1 cellular context compared by ENCODE assay signal in genomic region chr15:89750560-89751542, GRCh38.
TF ChIP-seq lines count a peak whose summit lies in the region.

MESP1 (minus strand) TSS chr15:89751249; CDS start chr15:89751231, 18 bp downstream.

TF ChIP-seq in K562, 482 proteins besides CTCF, POLR2A, EP300 and RAD21 (continued from another document and continues in another):
- no peak for TF ChIP-seq ZBTB5 (IDR thresholded peaks at IDR 0.05)
- TF ChIP-seq DMBX1 (CRISPR knock-in tag; IDR thresholded peaks at IDR 0.05; ENCODE audit: borderline replicate concordance), result no peak
- no peak for TF ChIP-seq CCNT2 (IDR thresholded peaks at IDR 0.05; ENCODE audit: borderline replicate concordance, extremely low read depth, insufficient read length, low read depth, low read length)
- no peak for TF ChIP-seq PHB (CRISPR knock-in tag; IDR thresholded peaks at IDR 0.05)
- TF ChIP-seq U2AF1 (optimal IDR thresholded peaks at IDR 0.05; ENCODE audit: low read depth, low read length), result no peak
- TF ChIP-seq ARID1B (IDR thresholded peaks at IDR 0.05), result no peak
- peak; percentile 35; the same call in 1 of the 2 replicates for TF ChIP-seq ZNF395 (CRISPR knock-in tag; IDR thresholded peaks at IDR 0.05)
- no peak for TF ChIP-seq SUPT5H (IDR thresholded peaks at IDR 0.05)
- no peak for TF ChIP-seq MCM3 (IDR thresholded peaks at IDR 0.05)
- no peak for TF ChIP-seq HDAC1 (IDR thresholded peaks at IDR 0.05)
- TF ChIP-seq RERE (CRISPR knock-in tag; IDR thresholded peaks at IDR 0.05; ENCODE audit: borderline replicate concordance), result no peak
- no peak for TF ChIP-seq ZNF253 (CRISPR knock-in tag; conservative IDR thresholded peaks at IDR 0.05)
- peak; percentile 63 for TF ChIP-seq TBP (optimal IDR thresholded peaks at IDR 0.05; ENCODE audit: low read depth, low read length)
- peak; percentile 88 for TF ChIP-seq RB1 (IDR thresholded peaks at IDR 0.05; ENCODE audit: low read depth)
- no peak for TF ChIP-seq TAF1 (IDR thresholded peaks at IDR 0.05; ENCODE audit: control insufficient read depth, extremely low read depth, insufficient read depth, low read length, severe bottlenecking)
- TF ChIP-seq CREB1 (IDR thresholded peaks at IDR 0.05), result 0 out of 2 replicates have a peak, but pooled peaks have one; percentile 44
- peak; percentile 79 for TF ChIP-seq CREB1 (CRISPR knock-in tag; IDR thresholded peaks at IDR 0.05)
- no peak; a peak in 1 of 4 replicates for TF ChIP-seq FOXA3 (CRISPR knock-in tag; conservative IDR thresholded peaks at IDR 0.05 in 1 of 2, IDR thresholded peaks at IDR 0.05 in 1 of 2)
- no peak for TF ChIP-seq ZEB2 (IDR thresholded peaks at IDR 0.05)
- no peak for TF ChIP-seq ZNF655 (CRISPR knock-in tag; IDR thresholded peaks at IDR 0.05)
- no peak for TF ChIP-seq SMARCA5 (IDR thresholded peaks at IDR 0.05)
- no peak for TF ChIP-seq HNRNPH1 (optimal IDR thresholded peaks at IDR 0.05; ENCODE audit: low read depth, low read length)
- no peak for TF ChIP-seq NFRKB (IDR thresholded peaks at IDR 0.05; ENCODE audit: low read depth)
- 0 out of 2 replicates have a peak, but pooled peaks have one; percentile 28 for TF ChIP-seq NCOA6 (IDR thresholded peaks at IDR 0.05)
- TF ChIP-seq RAD51 (IDR thresholded peaks at IDR 0.05; ENCODE audit: borderline replicate concordance, low read depth), result no peak
- no peak for TF ChIP-seq IRF9 (tag; IDR thresholded peaks at IDR 0.05)
- no peak for TF ChIP-seq STAT5A (IDR thresholded peaks at IDR 0.05; ENCODE audit: borderline replicate concordance, low read length)
- no peak for TF ChIP-seq KDM4B (IDR thresholded peaks at IDR 0.05; ENCODE audit: borderline replicate concordance in 2 of 2, low read depth in 1 of 2)
- TF ChIP-seq ZBTB9 (CRISPR knock-in tag; IDR thresholded peaks at IDR 0.05), result no peak
- no peak for TF ChIP-seq BRF1 (IDR thresholded peaks at IDR 0.05; ENCODE audit: borderline replicate concordance, extremely low read depth, insufficient read length)
- TF ChIP-seq USF1 (CRISPR knock-in tag; IDR thresholded peaks at IDR 0.05), result peak; percentile 44; the same call in 1 of the 2 replicates
- TF ChIP-seq HCFC1 (IDR thresholded peaks at IDR 0.05; ENCODE audit: low read depth, low read length), result peak; percentile 43
- no peak for TF ChIP-seq LCOR (CRISPR knock-in tag; IDR thresholded peaks at IDR 0.05)
- no peak for TF ChIP-seq MTA2 (IDR thresholded peaks at IDR 0.05; ENCODE audit: low read depth)
- no peak for TF ChIP-seq ZNF785 (CRISPR knock-in tag; IDR thresholded peaks at IDR 0.05)
- TF ChIP-seq ZBTB2 (IDR thresholded peaks at IDR 0.05), result peak; percentile 95
- TF ChIP-seq MAZ (CRISPR knock-in tag; conservative IDR thresholded peaks at IDR 0.05 in 1 of 2, IDR thresholded peaks at IDR 0.05 in 1 of 2), result peak; percentile 49 to 66
- no peak for TF ChIP-seq ZNF197 (CRISPR knock-in tag; IDR thresholded peaks at IDR 0.05; ENCODE audit: low read depth)
- no peak; the same call in 1 of the 2 replicates for TF ChIP-seq VEZF1 (CRISPR knock-in tag; IDR thresholded peaks at IDR 0.05)
- no peak for TF ChIP-seq PTTG1 (tag; IDR thresholded peaks at IDR 0.05; ENCODE audit: low read depth)
- TF ChIP-seq SIRT6 (IDR thresholded peaks at IDR 0.05; ENCODE audit: low read depth, low read length), result no peak
- no peak for TF ChIP-seq PRDM10 (IDR thresholded peaks at IDR 0.05; ENCODE audit: partially characterized antibody)
- no peak for TF ChIP-seq CBX1 (IDR thresholded peaks at IDR 0.05; ENCODE audit: low read depth)
- no peak for TF ChIP-seq ZNF41 (CRISPR knock-in tag; conservative IDR thresholded peaks at IDR 0.05)
- no peak for TF ChIP-seq KAT8 (IDR thresholded peaks at IDR 0.05; ENCODE audit: low read depth)
- TF ChIP-seq ZNF778 (CRISPR knock-in tag; IDR thresholded peaks at IDR 0.05), result no peak
